Comparison of ENCODE assay signal across 8 cellular contexts in the genomic region with DNA sequence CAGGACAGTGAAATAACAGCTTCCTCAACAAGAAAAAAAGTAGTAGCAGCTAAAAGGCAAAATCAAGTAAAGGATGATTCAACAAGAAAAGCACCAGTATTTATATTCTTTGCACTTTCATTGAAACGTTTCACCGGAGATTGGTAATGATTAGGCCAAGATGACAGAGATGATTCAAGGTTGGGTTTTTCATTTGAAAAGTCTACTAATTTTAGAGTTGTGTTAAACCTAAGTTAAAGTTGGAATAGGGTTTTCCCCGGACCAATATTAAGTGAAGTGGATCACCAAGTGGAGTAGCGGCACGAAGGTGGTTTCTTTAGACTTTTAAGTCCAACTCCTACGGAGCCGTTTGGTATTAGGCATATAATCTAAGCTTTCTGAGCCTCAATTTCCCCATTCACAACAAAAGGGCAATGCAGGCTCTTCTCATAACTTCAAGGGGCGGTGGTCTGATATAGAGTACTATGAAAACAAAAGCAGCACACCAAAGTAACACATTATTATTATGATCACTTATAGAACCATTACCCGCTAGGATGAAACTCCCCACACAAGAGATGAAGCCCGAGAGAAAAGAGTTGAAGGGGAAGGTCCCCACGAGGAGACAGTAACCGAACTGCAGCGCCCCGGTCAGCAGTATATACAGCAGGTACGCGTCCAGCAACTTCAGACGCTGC. TPM values are rescaled to one million over a fixed set of nuclear protein-coding genes. Genes with fewer than 3 reads are reported as not detected.
DNase-seq lines count a peak whose midpoint lies in the region; ATAC-seq and TF ChIP-seq lines count a peak whose summit lies in the region.

No MANE protein-coding gene starts in this region.

- 1 to 7% methylated on average over 4 to 17 of the region's 17 CpGs for whole genome bisulfite sequencing in gastroesophageal sphincter (ENCODE audit: low coverage in 1 of 2), 2 donors
- WGBS in spleen, 5 donors, result 2 to 4% (median 3%) methylated on average over 17 of the region's 17 CpGs

- peak overlapping the region; percentile 72 for H3K27ac ChIP-seq in VCaP
- peak overlapping the region; percentile 74 to 97 (median 91) for H3K27ac ChIP-seq in gastroesophageal sphincter
- peak overlapping the region; percentile 66 to 96 (median 90) for H3K27ac ChIP-seq in spleen

- H3K4me3 ChIP-seq in gastroesophageal sphincter (peak overlapping the region; percentile 68 to 74), spleen (peak overlapping the region; percentile 49 to 82 (median 68))

- H3K36me3 ChIP-seq in gastroesophageal sphincter (no peaks in the 10 kb centered on the region), spleen (peaks cover 0 to 10% (median 3%) of the 10 kb centered on the region in 6 donors)

- H3K27me3 ChIP-seq in gastroesophageal sphincter, result no peaks in the 10 kb centered on the region
- no peaks in the 10 kb centered on the region for H3K27me3 ChIP-seq in spleen (replicated peaks in 1 of 7)

- intact Hi-C loops in spleen (cut with DNase I; ENCODE audit: low total_unique reads), result no loop called here

- no peak for DNase-seq in spleen
- DNase-seq in AG08396 (ENCODE audit: low spot score), result no peak
- DNase-seq in NCI-H146 (lab: John Stamatoyannopoulos, UW), result no peak
- no peak for DNase-seq in LoVo (ENCODE audit: low spot score)

- no peak for TF ChIP-seq POLR2A in gastroesophageal sphincter (IDR thresholded peaks at IDR 0.05)
- TF ChIP-seq POLR2A in spleen (IDR thresholded peaks at IDR 0.05), result no peak

- H3K9me3 ChIP-seq in gastroesophageal sphincter (no peaks in the 10 kb centered on the region), spleen (no peaks in the 10 kb centered on the region)

- TF ChIP-seq EP300 in gastroesophageal sphincter (IDR thresholded peaks at IDR 0.05), result no peak

- peaks cover 9 to 59% (median 15%) of the 10 kb centered on the region in 3 donors for H3K4me1 ChIP-seq in gastroesophageal sphincter
- H3K4me1 ChIP-seq in spleen, result peaks cover 27 to 63% (median 59%) of the 10 kb centered on the region in 6 donors

- no peak for TF ChIP-seq CTCF in VCaP (conservative IDR thresholded peaks at IDR 0.05)
- peak in 1 of 4 experiments; percentile 13 for TF ChIP-seq CTCF in gastroesophageal sphincter (IDR thresholded peaks at IDR 0.05)
- TF ChIP-seq CTCF in spleen (IDR thresholded peaks at IDR 0.05 in 8 of 11, conservative IDR thresholded peaks at IDR 0.05 in 3 of 11), result no peak

- ATAC-seq in GM21825 (IDR thresholded peaks at IDR 0.05; ENCODE audit: unreplicated experiment) (peak; percentile 14), gastroesophageal sphincter (no peak), HG03442 (IDR thresholded peaks at IDR 0.05; ENCODE audit: unreplicated experiment) (no peak)

RNA-seq across cellular contexts. Expression of gene DAD1, which starts 0.5 kb away (rescaled TPM):
- total RNA-seq in gastroesophageal sphincter (100 to 1,000 TPM; 123 to 228 (median 171) TPM), spleen (100 to 1,000 TPM; 107 to 176 (median 123) TPM)
- polyA plus RNA-seq in spleen, result 100 to 1,000 TPM; 102 to 165 (median 147) TPM

RNA-seq across cellular contexts. Expression of gene ABHD4, which starts 9.5 kb away (rescaled TPM):
- total RNA-seq in gastroesophageal sphincter (10 to 100 TPM; 23.8 to 42.0 (median 31.0) TPM), spleen (10 to 100 TPM; 12.0 to 32.8 (median 24.9) TPM)
- 1 to 10 TPM; 7.2 to 8.6 (median 7.9) TPM for polyA plus RNA-seq in spleen

RNA-seq across cellular contexts. Expression of gene OR6J1, which starts 55.6 kb away (rescaled TPM):
- total RNA-seq in gastroesophageal sphincter (under 1 TPM in 1 of 4 donors, not detected in 3; 0.12 TPM), spleen (not detected)
- polyA plus RNA-seq in spleen, result not detected
